Comparison of ENCODE assay signal across 25 cellular contexts in the genomic region with DNA sequence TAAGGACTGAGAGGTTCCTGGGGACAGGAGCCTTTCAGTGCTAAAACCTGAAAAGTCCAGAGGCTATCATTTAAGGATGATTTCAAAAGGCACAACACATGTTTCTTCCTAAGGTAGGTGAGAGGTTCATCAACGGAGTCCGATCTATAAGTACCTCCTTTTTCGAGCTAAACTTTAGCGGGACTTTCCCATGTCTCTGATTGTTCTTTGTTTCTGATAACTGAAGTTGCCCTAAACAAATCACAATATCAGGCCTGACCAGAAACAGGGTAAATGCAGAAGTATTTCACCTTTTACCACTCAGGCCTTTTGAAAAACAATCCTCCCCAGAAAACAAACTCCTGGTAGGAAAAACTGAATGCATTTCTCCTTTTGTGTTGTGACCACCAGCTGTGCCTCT. TPM values are rescaled to one million over a fixed set of nuclear protein-coding genes. Genes with fewer than 3 reads are reported as not detected.
DNase-seq lines count a peak whose midpoint lies in the region; ATAC-seq and TF ChIP-seq lines count a peak whose summit lies in the region.
"Had no signal": no experiment of that assay in that cellular context is flagged by ENCODE, and none has a peak within 500 bp of the region (broad histone marks: within the 10 kb centered on the region; RNA-seq: fewer than 3 reads in every experiment).

No MANE protein-coding gene starts in this region.

- H3K27ac Mint-ChIP-seq in neural progenitor cell = no peak overlapping the region
- H3K27ac Mint-ChIP-seq: CD4-positive, CD25-positive, alpha-beta regulatory T cell; natural killer cell; stimulated activated naive CD8-positive, alpha-beta T cell treated with anti-CD3 and anti-CD28 coated beads, Interleukin-15, Interleukin-2, amounts not matched to agents 100 ng/mL and 50 ng/mL, for 24 hours had no signal

- no peaks in the 10 kb centered on the region for H4K20me1 ChIP-seq in neural progenitor cell (ENCODE audit: low read depth)

- no peak overlapping the region for H3K9ac ChIP-seq in neural progenitor cell

- no peak for TF ChIP-seq CTCF in neural progenitor cell (IDR thresholded peaks at IDR 0.05)

- no peaks in the 10 kb centered on the region for H3K27me3 Mint-ChIP-seq in neural progenitor cell (ENCODE audit: insufficient read depth, low read depth)
- H3K27me3 Mint-ChIP-seq: stimulated activated naive CD8-positive, alpha-beta T cell treated with anti-CD3 and anti-CD28 coated beads, Interleukin-15, Interleukin-2, amounts not matched to agents 100 ng/mL and 50 ng/mL, for 24 hours had no signal

- DNase-seq in LoVo (ENCODE audit: low spot score) (peak; percentile 3), dermis blood vessel endothelial cell (peak; percentile 53), neural progenitor cell (ENCODE audit: low spot score) (no peak), amniotic stem cell (lab: John Stamatoyannopoulos, UW) (no peak), ACHN (no peak), NCI-H1930 (lab: John Stamatoyannopoulos, UW) (no peak)
- DNase-seq: activated CD4-positive, alpha-beta T cell treated with anti-CD3 and anti-CD28 coated beads, Interleukin-2, amount 50 U/mL, for 1 hour; activated CD8-positive, alpha-beta memory T cell treated with anti-CD3 and anti-CD28 coated beads, Interleukin-2, amount 50 U/mL, for 4 hours; activated effector memory CD4-positive, alpha-beta T cell treated with Interleukin-2 at 50 U/mL for 16 hours; CD4-positive, CD25-positive, alpha-beta regulatory T cell; DMS79; effector CD4-positive, alpha-beta T cell; mesendoderm; MV-4-11; natural killer cell; NCI-H2029; NCI-H446 treated with DMSO at 0.1 percent for 48 hours; SHP77 treated with DMSO at 0.1 percent for 48 hours; stimulated activated CD4-positive, alpha-beta T cell treated with anti-CD3 and anti-CD28 coated beads, Interleukin-2, amount 100 ng/mL, for 48 hours; T-helper 1 cell had no signal

- no peaks in the 10 kb centered on the region for H3F3A ChIP-seq in neural progenitor cell (ENCODE audit: low read depth)

- H3K27ac ChIP-seq in ACC112 (ENCODE audit: low read depth, low read length) = peak overlapping the region; percentile 71
- peak overlapping the region; percentile 27 for H3K27ac ChIP-seq in neural progenitor cell
- H3K27ac ChIP-seq: cardiac muscle cell, HL-60 had no signal

- peak overlapping the region; percentile 31 for H3K4me2 ChIP-seq in neural progenitor cell

- no peak for ATAC-seq in HG02571 (IDR thresholded peaks at IDR 0.05; ENCODE audit: unreplicated experiment)
- ATAC-seq: natural killer cell had no signal

- in situ Hi-C loops in ACHN (cut with HindIII; ENCODE audit: low pct_ligation_motif_present, low pct_unique_long_range_greater_than_20kb, low sequenced_read_pairs) = no loop called here

- H3K4me1 ChIP-seq in ACC112 (ENCODE audit: control insufficient read depth, insufficient read depth, low read length, unreplicated experiment) (peaks cover 18% of the 10 kb centered on the region), neural progenitor cell (peaks cover 10% of the 10 kb centered on the region)

- H3K9me3 ChIP-seq in neural progenitor cell (ENCODE audit: low read depth) = no peaks in the 10 kb centered on the region

- H3K9me3 Mint-ChIP-seq in neural progenitor cell = no peaks in the 10 kb centered on the region
- H3K9me3 Mint-ChIP-seq: CD4-positive, CD25-positive, alpha-beta regulatory T cell; natural killer cell; stimulated activated naive CD8-positive, alpha-beta T cell treated with anti-CD3 and anti-CD28 coated beads, Interleukin-15, Interleukin-2, amounts not matched to agents 100 ng/mL and 50 ng/mL, for 24 hours had no signal

- H3K79me2 ChIP-seq in ACC112 (ENCODE audit: control insufficient read depth, insufficient read depth, low read length, unreplicated experiment) (no peaks in the 10 kb centered on the region), neural progenitor cell (ENCODE audit: low read depth) (no peaks in the 10 kb centered on the region)

- H3K4me1 Mint-ChIP-seq in neural progenitor cell = peaks cover 15% of the 10 kb centered on the region
- H3K4me1 Mint-ChIP-seq: CD4-positive, CD25-positive, alpha-beta regulatory T cell; natural killer cell had no signal

- H3K36me3 ChIP-seq in ACC112 (ENCODE audit: insufficient read depth, low read length) (no peaks in the 10 kb centered on the region), neural progenitor cell (no peaks in the 10 kb centered on the region)
- H3K36me3 ChIP-seq: cardiac muscle cell had no signal

- H3K36me3 Mint-ChIP-seq in neural progenitor cell = peaks cover 16% of the 10 kb centered on the region
- H3K36me3 Mint-ChIP-seq: CD4-positive, CD25-positive, alpha-beta regulatory T cell; natural killer cell had no signal

- H2AFZ ChIP-seq in ACC112 (ENCODE audit: low read length, unreplicated experiment) (no peak overlapping the region), neural progenitor cell (replicated peaks) (peak overlapping the region; percentile 27)

- H3K27me3 ChIP-seq in ACC112 (ENCODE audit: insufficient read depth, low read length) (no peaks in the 10 kb centered on the region), neural progenitor cell (no peaks in the 10 kb centered on the region)
- H3K27me3 ChIP-seq: cardiac muscle cell had no signal

- no peak overlapping the region for H3K4me3 ChIP-seq in ACC112 (ENCODE audit: low read depth, low read length)
- no peak overlapping the region for H3K4me3 ChIP-seq in neural progenitor cell
- H3K4me3 ChIP-seq: cardiac muscle cell had no signal

- no peak overlapping the region for H3K4me3 Mint-ChIP-seq in neural progenitor cell
- H3K4me3 Mint-ChIP-seq: CD4-positive, CD25-positive, alpha-beta regulatory T cell; natural killer cell; stimulated activated naive CD8-positive, alpha-beta T cell treated with anti-CD3 and anti-CD28 coated beads, Interleukin-15, Interleukin-2, amounts not matched to agents 100 ng/mL and 50 ng/mL, for 24 hours had no signal

RNA-seq across cellular contexts. Expression of a gene that starts 17.6 kb away (rescaled TPM):
- total RNA-seq in dermis blood vessel endothelial cell (135 and 165 TPM in 2 replicates), neural progenitor cell (ENCODE audit: low replicate concordance) (40.2 and 45.0 TPM in 2 replicates)
- total RNA-seq: CD4-positive, CD25-positive, alpha-beta regulatory T cell had no signal

RNA-seq across cellular contexts. Expression of a gene that starts 25.1 kb away (rescaled TPM):
- total RNA-seq in dermis blood vessel endothelial cell (208 and 253 TPM in 2 replicates), neural progenitor cell (ENCODE audit: low replicate concordance) (not detected in 2 replicates)
- total RNA-seq: cardiac muscle cell; CD4-positive, CD25-positive, alpha-beta regulatory T cell had no signal

Comparison
In these comparisons a context has a peak if more than half of its experiments do, and no peak if none do; other contexts are left out.
1. DNase-seq: peak in LoVo (single experiment) and dermis blood vessel endothelial cell (single experiment); none in neural progenitor cell (single experiment), amniotic stem cell (single experiment), ACHN (single experiment) and NCI-H1930 (0 of 2).
2. RNA of a gene that starts 25.1 kb away (total RNA-seq): 208 to 253 TPM in dermis blood vessel endothelial cell; not detected in neural progenitor cell; every median in the first group is over 100 times any median in the second.